ENCODE assay signal across 20 cellular contexts in the genomic region with DNA sequence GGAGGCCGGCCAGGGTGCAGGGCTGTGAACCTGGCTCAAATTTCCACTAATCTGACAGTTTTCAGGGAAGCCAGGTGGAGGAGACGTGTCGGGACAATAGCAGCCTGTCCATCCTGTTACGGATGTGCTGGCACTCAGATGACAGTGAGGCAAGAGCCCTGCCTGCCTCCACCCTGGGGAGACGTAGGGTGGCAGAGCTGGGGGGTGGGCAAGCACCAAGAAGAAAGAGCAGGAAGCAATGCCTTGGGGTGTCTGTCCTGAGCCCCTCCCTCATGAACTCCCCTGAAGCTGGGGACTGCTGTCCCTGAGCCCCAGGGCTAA. TPM values are rescaled to one million over a fixed set of nuclear protein-coding genes. Genes with fewer than 3 reads are reported as not detected.
"Had no signal": no experiment of that assay in that cellular context is flagged by ENCODE, and none has a peak within 500 bp of the region (broad histone marks: within the 10 kb centered on the region; RNA-seq: fewer than 3 reads in every experiment).

No MANE protein-coding gene starts in this region.

- ATAC-seq: activated CD8-positive, alpha-beta T cell treated with anti-CD3 and anti-CD28 coated beads for 36 hours; activated T-cell treated with anti-CD3 and anti-CD28 coated beads, Interleukin-2, amount 50 U/mL, for 72 hours; natural killer cell; sciatic nerve; T-cell had no signal

- H3K27ac Mint-ChIP-seq: activated B cell treated with CpG ODN at 0.5 μM for 24 hours; activated CD8-positive, alpha-beta T cell treated with anti-CD3 and anti-CD28 coated beads for 36 hours; activated naive CD4-positive, alpha-beta T cell treated with anti-CD3 and anti-CD28 coated beads, Interleukin-2, amount 50 U/mL, for 24 hours; activated T-cell treated with anti-CD3 and anti-CD28 coated beads, Interleukin-2, amount 50 U/mL, for 72 hours; natural killer cell; stimulated activated memory B cell treated with anti-CD40 and anti-IgM and Interleukin-4, amounts not matched to agents 10 μg/mL and 1 μg/mL and 100 μg/mL, for 72 hours; T-cell had no signal

- DNase-seq: activated B cell treated with CpG ODN at 0.5 μM for 24 hours; activated CD4-positive, alpha-beta T cell treated with anti-CD3 and anti-CD28 coated beads for 4 hours; activated CD8-positive, alpha-beta T cell treated with anti-CD3 and anti-CD28 coated beads for 36 hours; activated gamma-delta T cell; activated T-cell treated with anti-CD3 and anti-CD28 coated beads, Interleukin-2, amount 50 U/mL, for 72 hours; cerebellar nuclear complex; effector CD4-positive, alpha-beta T cell; mesendoderm; natural killer cell; ovary; SK-N-SH; stimulated activated CD4-positive, alpha-beta T cell treated with anti-CD3 and anti-CD28 coated beads, Interleukin-4, amount 100 ng/mL, for 4 hours; T-cell; upper lobe of left lung had no signal

- H3K27ac ChIP-seq: ascending aorta, ovary, thoracic aorta, upper lobe of left lung had no signal

- H3K9me3 Mint-ChIP-seq: activated CD8-positive, alpha-beta T cell treated with anti-CD3 and anti-CD28 coated beads for 36 hours; activated naive CD4-positive, alpha-beta T cell treated with anti-CD3 and anti-CD28 coated beads, Interleukin-2, amount 50 U/mL, for 24 hours had no signal

- H3K36me3 Mint-ChIP-seq: activated naive CD4-positive, alpha-beta T cell treated with anti-CD3 and anti-CD28 coated beads, Interleukin-2, amount 50 U/mL, for 24 hours; natural killer cell; stimulated activated memory B cell treated with anti-CD40 and anti-IgM and Interleukin-4, amounts not matched to agents 10 μg/mL and 1 μg/mL and 100 μg/mL, for 72 hours; T-cell had no signal

- H3K4me3 Mint-ChIP-seq: activated B cell treated with CpG ODN at 0.5 μM for 24 hours; activated CD8-positive, alpha-beta T cell treated with anti-CD3 and anti-CD28 coated beads for 36 hours; activated naive CD4-positive, alpha-beta T cell treated with anti-CD3 and anti-CD28 coated beads, Interleukin-2, amount 50 U/mL, for 24 hours; activated T-cell treated with anti-CD3 and anti-CD28 coated beads, Interleukin-2, amount 50 U/mL, for 72 hours; natural killer cell; stimulated activated memory B cell treated with anti-CD40 and anti-IgM and Interleukin-4, amounts not matched to agents 10 μg/mL and 1 μg/mL and 100 μg/mL, for 72 hours; T-cell had no signal

- H3K4me1 Mint-ChIP-seq: activated B cell treated with CpG ODN at 0.5 μM for 24 hours; activated naive CD4-positive, alpha-beta T cell treated with anti-CD3 and anti-CD28 coated beads, Interleukin-2, amount 50 U/mL, for 24 hours; natural killer cell; stimulated activated memory B cell treated with anti-CD40 and anti-IgM and Interleukin-4, amounts not matched to agents 10 μg/mL and 1 μg/mL and 100 μg/mL, for 72 hours; T-cell had no signal

RNA-seq across cellular contexts. Expression of a gene that starts 10.0 kb away (rescaled TPM):
- total RNA-seq: activated B cell treated with CpG ODN at 0.5 μM for 24 hours; activated CD8-positive, alpha-beta T cell treated with anti-CD3 and anti-CD28 coated beads for 36 hours; activated T-cell treated with anti-CD3 and anti-CD28 coated beads, Interleukin-2, amount 50 U/mL, for 72 hours; frontal cortex; natural killer cell; T-cell had no signal
